In genomic region chr21:37074195-37074510, GRCh38 we compare ENCODE assay signal across 8 cellular contexts.
A peak's percentile ranks its signal among the peaks of the same experiment; 100 is the strongest.
DNase-seq lines count a peak whose midpoint lies in the region; ATAC-seq lines count a peak whose summit lies in the region.

No MANE protein-coding gene starts in this region.

- no peaks in the 10 kb centered on the region for H3K27me3 ChIP-seq in muscle layer of colon (ENCODE audit: control insufficient read depth in 1 of 2, insufficient read depth in 2 of 2, low read length in 2 of 2)

- no peaks in the 10 kb centered on the region for H3K36me3 ChIP-seq in muscle layer of colon (ENCODE audit: insufficient read depth, low read length)

- H3K4me3 ChIP-seq in muscle layer of colon (ENCODE audit: low read depth in 1 of 2, low read length in 2 of 2) = peak overlapping the region; percentile 79 to 88

- H3K9ac ChIP-seq in muscle layer of colon (ENCODE audit: low read length) = peak overlapping the region; percentile 76

- DNase-seq in DMS 273 (lab: John Stamatoyannopoulos, UW; ENCODE audit: unreplicated experiment) (peak; percentile 67), DMS 273 treated with DMSO at 0.1 percent for 48 hours (lab: John Stamatoyannopoulos, UW) (no peak), NCI-H345 treated with DMSO at 0.1 percent for 48 hours (lab: John Stamatoyannopoulos, UW; ENCODE audit: unreplicated experiment) (peak; percentile 48)
- no peak for DNase-seq in stimulated activated CD4-positive, alpha-beta T cell treated with anti-CD3 and anti-CD28 coated beads, Interleukin-4, amount 100 ng/mL, for 24 hours
- DNase-seq in activated effector memory CD4-positive, alpha-beta T cell treated with Interleukin-2 at 50 U/mL for 16 hours = no peak

- H3K27ac ChIP-seq in cingulate gyrus (ENCODE audit: low read depth, low read length) = peak overlapping the region; percentile 94
- H3K27ac ChIP-seq in muscle layer of colon (ENCODE audit: low read depth, low read length) = peak overlapping the region; percentile 86

- no peaks in the 10 kb centered on the region for H3K9me3 ChIP-seq in muscle layer of colon (ENCODE audit: low read length)

- H3K4me1 ChIP-seq in muscle layer of colon (ENCODE audit: insufficient read depth, low read length) = peaks cover 14% of the 10 kb centered on the region

- no peak for ATAC-seq in HG03469 (IDR thresholded peaks at IDR 0.05; ENCODE audit: unreplicated experiment)

Comparison
In these comparisons a context has a peak if more than half of its experiments do, and no peak if none do; other contexts are left out.
1. DNase-seq: peak in DMS 273 (single experiment) and NCI-H345 treated with DMSO at 0.1 percent for 48 hours (single experiment); none in DMS 273 treated with DMSO at 0.1 percent for 48 hours (single experiment), stimulated activated CD4-positive, alpha-beta T cell treated with anti-CD3 and anti-CD28 coated beads, Interleukin-4, amount 100 ng/mL, for 24 hours (single experiment) and activated effector memory CD4-positive, alpha-beta T cell treated with Interleukin-2 at 50 U/mL for 16 hours (single experiment).